30 cellular contexts compared by ENCODE assay signal in genomic region chrX:12225073-12225472, GRCh38.
"Had no signal": no experiment of that assay in that cellular context is flagged by ENCODE, and none has a peak within 500 bp of the region (broad histone marks: within the 10 kb centered on the region; RNA-seq: fewer than 3 reads in every experiment).

No MANE protein-coding gene starts in this region.

- H3K9me3 ChIP-seq: colonic mucosa had no signal

- H3K27me3 ChIP-seq: colonic mucosa had no signal

- H3K9me3 Mint-ChIP-seq: activated CD4-positive, alpha-beta T cell treated with anti-CD3 and anti-CD28 coated beads, Interleukin-2, amount 10 ng/mL, durations not matched to agents 24 days and 14 days; activated T-cell treated with anti-CD3 and anti-CD28 coated beads, Interleukin-2, amount 50 U/mL, for 24 hours; activated T-helper 1 cell treated with anti-CD3 and anti-CD28 coated beads, Interleukin-12 subunit alpha, Interleukin-12 subunit beta, Interleukin-2, Interleukin-4 antibody, amounts not matched to agents 30 ng/mL and 10 ng/mL and 1 ng/mL, durations not matched to agents 14 hours and 24 hours and 36 hours had no signal

- H3K36me3 ChIP-seq: colonic mucosa had no signal

- H3K27me3 Mint-ChIP-seq: activated B cell treated with CpG ODN at 0.5 μM for 24 hours; activated CD4-positive, alpha-beta T cell treated with anti-CD3 and anti-CD28 coated beads, Interleukin-2, amount 10 ng/mL, durations not matched to agents 24 days and 14 days; activated CD8-positive, alpha-beta memory T cell treated with anti-CD3 and anti-CD28 coated beads, Interleukin-2, amount 10 ng/mL, durations not matched to agents 7 days and 5 days had no signal

- H3K4me3 ChIP-seq: colonic mucosa, SK-N-MC had no signal

- ATAC-seq: activated CD8-positive, alpha-beta memory T cell treated with anti-CD3 and anti-CD28 coated beads, Interleukin-2, amount 10 ng/mL, durations not matched to agents 7 days and 5 days; activated naive CD4-positive, alpha-beta T cell treated with anti-CD3 and anti-CD28 coated beads, Interleukin-2, amount 50 U/mL, for 72 hours; Panc1; Right ventricle myocardium inferior; T-cell had no signal

- FAIRE-seq: TTC549 had no signal

- H3K27ac Mint-ChIP-seq: activated B cell treated with CpG ODN at 0.5 μM for 24 hours; activated CD4-positive, alpha-beta T cell treated with anti-CD3 and anti-CD28 coated beads, Interleukin-2, amount 10 ng/mL, durations not matched to agents 24 days and 14 days; activated CD8-positive, alpha-beta memory T cell treated with anti-CD3 and anti-CD28 coated beads, Interleukin-2, amount 10 ng/mL, durations not matched to agents 7 days and 5 days; activated naive CD4-positive, alpha-beta T cell treated with anti-CD3 and anti-CD28 coated beads, Interleukin-2, amount 50 U/mL, for 72 hours; activated T-cell treated with anti-CD3 and anti-CD28 coated beads, Interleukin-2, amount 50 U/mL, for 24 hours; activated T-helper 1 cell treated with anti-CD3 and anti-CD28 coated beads, Interleukin-12 subunit alpha, Interleukin-12 subunit beta, Interleukin-2, Interleukin-4 antibody, amounts not matched to agents 30 ng/mL and 10 ng/mL and 1 ng/mL, durations not matched to agents 14 hours and 24 hours and 36 hours; T-cell had no signal

- H3K4me1 ChIP-seq: colonic mucosa had no signal

- DNase-seq: activated B cell treated with CpG ODN at 0.5 μM for 24 hours; activated CD4-positive, alpha-beta T cell treated with anti-CD3 and anti-CD28 coated beads for 1 hour; activated CD4-positive, alpha-beta T cell treated with anti-CD3 and anti-CD28 coated beads, Interleukin-2, amount 10 ng/mL, durations not matched to agents 24 days and 14 days; activated CD4-positive, alpha-beta T cell treated with anti-CD3 and anti-CD28 coated beads, Interleukin-2, amount 50 U/mL, for 48 hours; activated CD8-positive, alpha-beta memory T cell treated with anti-CD3 and anti-CD28 coated beads, Interleukin-2, amount 10 ng/mL, durations not matched to agents 7 days and 5 days; activated effector memory CD4-positive, alpha-beta T cell treated with anti-CD3 and anti-CD28 coated beads, Interleukin-2, amount 50 U/mL, for 16 hours; activated naive CD4-positive, alpha-beta T cell treated with Interleukin-2 at 50 U/mL for 16 hours; activated T-cell treated with anti-CD3 and anti-CD28 coated beads, Interleukin-2, amount 50 U/mL, for 24 hours; cerebellar nuclear complex; colonic mucosa; MV-4-11; NCI-H1092 treated with DMSO at 0.1 percent for 48 hours; NCI-H1417 treated with DMSO at 0.1 percent for 48 hours; NCI-H1694; NCI-H2029; NCI-H2107; NCI-H2171 treated with DMSO at 0.1 percent for 48 hours; NCI-H345; NCI-H510A treated with DMSO at 0.1 percent for 48 hours; NCI-H748 treated with DMSO at 0.1 percent for 48 hours; RPMI8226; T-cell; T-helper 2 cell; T1000 had no signal

- H3K27ac ChIP-seq: colonic mucosa, SK-N-MC had no signal

- H3K36me3 Mint-ChIP-seq: activated CD8-positive, alpha-beta memory T cell treated with anti-CD3 and anti-CD28 coated beads, Interleukin-2, amount 10 ng/mL, durations not matched to agents 7 days and 5 days; activated naive CD4-positive, alpha-beta T cell treated with anti-CD3 and anti-CD28 coated beads, Interleukin-2, amount 50 U/mL, for 72 hours; T-cell had no signal

- H3K4me1 Mint-ChIP-seq: activated B cell treated with CpG ODN at 0.5 μM for 24 hours; activated CD4-positive, alpha-beta T cell treated with anti-CD3 and anti-CD28 coated beads, Interleukin-2, amount 10 ng/mL, durations not matched to agents 24 days and 14 days; activated CD8-positive, alpha-beta memory T cell treated with anti-CD3 and anti-CD28 coated beads, Interleukin-2, amount 10 ng/mL, durations not matched to agents 7 days and 5 days; T-cell had no signal

- H3K4me3 Mint-ChIP-seq: activated B cell treated with CpG ODN at 0.5 μM for 24 hours; activated CD4-positive, alpha-beta T cell treated with anti-CD3 and anti-CD28 coated beads, Interleukin-2, amount 10 ng/mL, durations not matched to agents 24 days and 14 days; activated CD8-positive, alpha-beta memory T cell treated with anti-CD3 and anti-CD28 coated beads, Interleukin-2, amount 10 ng/mL, durations not matched to agents 7 days and 5 days; activated T-cell treated with anti-CD3 and anti-CD28 coated beads, Interleukin-2, amount 50 U/mL, for 24 hours; activated T-helper 1 cell treated with anti-CD3 and anti-CD28 coated beads, Interleukin-12 subunit alpha, Interleukin-12 subunit beta, Interleukin-2, Interleukin-4 antibody, amounts not matched to agents 30 ng/mL and 10 ng/mL and 1 ng/mL, durations not matched to agents 14 hours and 24 hours and 36 hours; T-cell had no signal
